ENCODE assay signal across 11 cellular contexts in genomic region chr21:28283652-28284490, GRCh38.
DNase-seq lines count a peak whose midpoint lies in the region; ATAC-seq and TF ChIP-seq lines count a peak whose summit lies in the region.
"Had no signal": no experiment of that assay in that cellular context is flagged by ENCODE, and none has a peak within 500 bp of the region (broad histone marks: within the 10 kb centered on the region; RNA-seq: fewer than 3 reads in every experiment).

No MANE protein-coding gene starts in this region.

- H3K9me3 ChIP-seq in spleen, result peaks cover 0 to 10% (median 6%) of the 10 kb centered on the region in 8 donors

- no peaks in the 10 kb centered on the region for H3K27me3 ChIP-seq in spleen (replicated peaks in 1 of 7)

- WGBS in spleen, 5 donors, result 21 to 41% (median 36%) methylated on average over 4 of the region's 4 CpGs

- intact Hi-C loops in left ventricle myocardium superior (cut with micrococcal nuclease), result no loop called here
- intact Hi-C loops in spleen (cut with DNase I; ENCODE audit: low total_unique reads), result no loop called here

- H3K4me3 ChIP-seq in retinal pigment epithelial cell (ENCODE audit: low read length) (no peak overlapping the region), spleen (no peak overlapping the region)

- no peak for TF ChIP-seq POLR2A in spleen (IDR thresholded peaks at IDR 0.05)

- no peaks in the 10 kb centered on the region for H3K36me3 ChIP-seq in spleen

- DNase-seq in GM04503 (ENCODE audit: low read depth) (peak; percentile 89), amniotic stem cell (lab: John Stamatoyannopoulos, UW) (peak; percentile 58), left ventricle myocardium superior (no peak), retinal pigment epithelial cell (ENCODE audit: low read depth) (peak; percentile 51), spleen (no peak), NCI-H345 (lab: John Stamatoyannopoulos, UW) (no peak), DMS 273 treated with DMSO at 0.1 percent for 48 hours (lab: John Stamatoyannopoulos, UW) (no peak)
- DNase-seq: activated CD8-positive, alpha-beta T cell treated with anti-CD3 and anti-CD28 coated beads, Interleukin-2, amount 10 ng/mL, durations not matched to agents 7 days and 5 days; SHP77; stimulated activated CD4-positive, alpha-beta T cell treated with anti-CD3 and anti-CD28 coated beads, Interleukin-4, amount 100 ng/mL, for 24 hours had no signal

- H3K27ac ChIP-seq in spleen, result peak overlapping the region in 1 of 8 donors; percentile 1

- peaks cover 0 to 9% (median 0%) of the 10 kb centered on the region in 6 donors for H3K4me1 ChIP-seq in spleen

- ATAC-seq in left ventricle myocardium superior (peak; percentile 95), HG02588 (IDR thresholded peaks at IDR 0.05; ENCODE audit: unreplicated experiment) (no peak)
- ATAC-seq: activated CD8-positive, alpha-beta T cell treated with anti-CD3 and anti-CD28 coated beads, Interleukin-2, amount 10 ng/mL, durations not matched to agents 7 days and 5 days had no signal

- TF ChIP-seq CTCF in retinal pigment epithelial cell (conservative IDR thresholded peaks at IDR 0.05; ENCODE audit: low read depth, low read length) (no peak), spleen (IDR thresholded peaks at IDR 0.05 in 8 of 11, conservative IDR thresholded peaks at IDR 0.05 in 3 of 11) (no peak)

Comparison
In these comparisons a context has a peak if more than half of its experiments do, and no peak if none do; other contexts are left out.
1. DNase-seq: peak in GM04503 (single experiment), amniotic stem cell (single experiment) and retinal pigment epithelial cell (single experiment); none in left ventricle myocardium superior (single experiment), spleen (single experiment), NCI-H345 (single experiment) and DMS 273 treated with DMSO at 0.1 percent for 48 hours (single experiment).